ENCODE assay signal across 10 cellular contexts in genomic region chr4:85929926-85930325, GRCh38.
DNase-seq lines count a peak whose midpoint lies in the region; ATAC-seq and TF ChIP-seq lines count a peak whose summit lies in the region.
"Had no signal": no experiment of that assay in that cellular context is flagged by ENCODE, and none has a peak within 500 bp of the region (broad histone marks: within the 10 kb centered on the region; RNA-seq: fewer than 3 reads in every experiment).

No MANE protein-coding gene starts in this region.

- TF ChIP-seq CTCF in brain (conservative IDR thresholded peaks at IDR 0.05) = no peak

- ATAC-seq in HG02678 (IDR thresholded peaks at IDR 0.05; ENCODE audit: unreplicated experiment) (peak; percentile 47), GM18519 (IDR thresholded peaks at IDR 0.05; ENCODE audit: low FRiP score, unreplicated experiment) (no peak)
- ATAC-seq: Panc1 had no signal

- no peaks in the 10 kb centered on the region for H3K9me3 ChIP-seq in mucosa of rectum (ENCODE audit: control insufficient read depth in 2 of 2, low read length in 2 of 2)

- peak overlapping the region; percentile 56 to 84 (median 83) for H3K4me3 Mint-ChIP-seq in brain
- H3K4me3 Mint-ChIP-seq: activated naive CD8-positive, alpha-beta T cell treated with anti-CD3 and anti-CD28 coated beads, Interleukin-2, amount 10 ng/mL, durations not matched to agents 7 days and 5 days had no signal

- DNase-seq in ACHN (peak; percentile 88), T-helper 1 cell (no peak)
- no peak for DNase-seq in activated naive CD4-positive, alpha-beta T cell (lab: John Stamatoyannopoulos, UW)
- no peak for DNase-seq in activated CD4-positive, CD25-positive, alpha-beta regulatory T cell treated with anti-CD3 and anti-CD28 coated beads, Interleukin-2, amount 50 U/mL, for 72 hours
- DNase-seq: activated naive CD8-positive, alpha-beta T cell treated with anti-CD3 and anti-CD28 coated beads, Interleukin-2, amount 10 ng/mL, durations not matched to agents 7 days and 5 days had no signal

- peaks cover 6 to 17% of the 10 kb centered on the region in 2 donors for H3K4me1 ChIP-seq in mucosa of rectum (ENCODE audit: control insufficient read depth in 2 of 2, insufficient read depth in 2 of 2, low read length in 2 of 2)

- peak overlapping the region in 1 of 2 donors; percentile 61 for H3K9ac ChIP-seq in mucosa of rectum (ENCODE audit: low read depth in 1 of 2, low read length in 2 of 2)

- in situ Hi-C loops in ACHN (cut with HindIII; ENCODE audit: low pct_ligation_motif_present, low pct_unique_long_range_greater_than_20kb, low sequenced_read_pairs) = no loop called here

- no peaks in the 10 kb centered on the region for H3K27me3 ChIP-seq in mucosa of rectum (ENCODE audit: control insufficient read depth in 2 of 2, insufficient read depth in 2 of 2, low read length in 2 of 2)

- H3K27ac ChIP-seq in mucosa of rectum (ENCODE audit: low read depth in 2 of 2, low read length in 2 of 2) = peak overlapping the region; percentile 25 to 66

- H3K27me3 Mint-ChIP-seq in brain = no peaks in the 10 kb centered on the region

- peak overlapping the region; percentile 54 to 86 (median 81) for H3K27ac Mint-ChIP-seq in brain
- H3K27ac Mint-ChIP-seq: activated naive CD8-positive, alpha-beta T cell treated with anti-CD3 and anti-CD28 coated beads, Interleukin-2, amount 10 ng/mL, durations not matched to agents 7 days and 5 days had no signal

- peaks cover 53% of the 10 kb centered on the region for H3K4me1 Mint-ChIP-seq in brain

- H3K36me3 ChIP-seq in mucosa of rectum (ENCODE audit: control insufficient read depth in 2 of 2, insufficient read depth in 2 of 2, low read length in 2 of 2) = no peaks in the 10 kb centered on the region

- H3K4me3 ChIP-seq in mucosa of rectum (ENCODE audit: low read length in 2 of 2) = peak overlapping the region; percentile 55 to 61

- no peaks in the 10 kb centered on the region for H3K36me3 Mint-ChIP-seq in brain
- H3K36me3 Mint-ChIP-seq: activated naive CD8-positive, alpha-beta T cell treated with anti-CD3 and anti-CD28 coated beads, Interleukin-2, amount 10 ng/mL, durations not matched to agents 7 days and 5 days had no signal

- no peaks in the 10 kb centered on the region for H3K9me3 Mint-ChIP-seq in brain
- H3K9me3 Mint-ChIP-seq: activated naive CD8-positive, alpha-beta T cell treated with anti-CD3 and anti-CD28 coated beads, Interleukin-2, amount 10 ng/mL, durations not matched to agents 7 days and 5 days had no signal
